8 cellular contexts compared by ENCODE assay signal in genomic region chr17:61139219-61139618, GRCh38.
DNase-seq lines count a peak whose midpoint lies in the region; ATAC-seq lines count a peak whose summit lies in the region.

No MANE protein-coding gene starts in this region.

- no peak overlapping the region for H2BK5ac ChIP-seq in neuronal stem cell (ENCODE audit: low read length)

- H2AFZ ChIP-seq in neuronal stem cell (ENCODE audit: low read length) = no peak overlapping the region

- no peak overlapping the region for H3K9ac ChIP-seq in neuronal stem cell (ENCODE audit: low read depth, low read length, poor library complexity)

- H4K8ac ChIP-seq in neuronal stem cell (ENCODE audit: low read depth, low read length) = no peak overlapping the region

- H2BK120ac ChIP-seq in neuronal stem cell (ENCODE audit: low read depth, low read length) = no peak overlapping the region

- WGBS in neuronal stem cell (ENCODE audit: extremely low coverage in 2 of 2, insufficient read length in 2 of 2, insufficient replicate concordance in 1 of 2), 2 donors = no CpG with 5 or more reads among the region's 4 CpGs

- H3K36me3 ChIP-seq in CD4-positive, CD25-positive, alpha-beta regulatory T cell (ENCODE audit: control insufficient read depth, insufficient read depth, low read length) = no peaks in the 10 kb centered on the region
- no peaks in the 10 kb centered on the region for H3K36me3 ChIP-seq in neuronal stem cell (replicated peaks in 1 of 2; ENCODE audit: control insufficient read depth in 2 of 2, insufficient read depth in 2 of 2, low read length in 2 of 2)

- no peak overlapping the region for H3K14ac ChIP-seq in neuronal stem cell (ENCODE audit: low read length)

- H3K27ac Mint-ChIP-seq in CD4-positive, CD25-positive, alpha-beta regulatory T cell = peak overlapping the region; percentile 54 to 84 (median 80)
- peak overlapping the region; percentile 0 to 82 (median 2) for H3K27ac Mint-ChIP-seq in IgD-negative memory B cell

- peaks cover 15% of the 10 kb centered on the region for H3K4me1 ChIP-seq in CD4-positive, CD25-positive, alpha-beta regulatory T cell (ENCODE audit: control insufficient read depth, insufficient read depth, low read length, poor library complexity, severe bottlenecking)
- H3K4me1 ChIP-seq in neuronal stem cell (ENCODE audit: control insufficient read depth in 2 of 2, insufficient read depth in 1 of 2, low read depth in 1 of 2, low read length in 2 of 2) = no peaks in the 10 kb centered on the region

- peak overlapping the region; percentile 56 for H3K4me3 ChIP-seq in CD4-positive, CD25-positive, alpha-beta regulatory T cell (ENCODE audit: low read depth, low read length)
- H3K4me3 ChIP-seq in neuronal stem cell (ENCODE audit: low read length in 2 of 2) = no peak overlapping the region

- peaks cover 0 to 2% (median 0%) of the 10 kb centered on the region in 7 donors for H3K9me3 Mint-ChIP-seq in CD4-positive, CD25-positive, alpha-beta regulatory T cell
- H3K9me3 Mint-ChIP-seq in IgD-negative memory B cell = no peaks in the 10 kb centered on the region

- H2AK5ac ChIP-seq in neuronal stem cell (ENCODE audit: low read depth, low read length) = no peak overlapping the region

- H3K36me3 Mint-ChIP-seq in CD4-positive, CD25-positive, alpha-beta regulatory T cell = peaks cover 4% of the 10 kb centered on the region
- peaks cover 6% of the 10 kb centered on the region for H3K36me3 Mint-ChIP-seq in IgD-negative memory B cell

- H3K4ac ChIP-seq in neuronal stem cell (ENCODE audit: low read length) = no peak overlapping the region

- ATAC-seq in CD4-positive, CD25-positive, alpha-beta regulatory T cell (ENCODE audit: low read depth in 2 of 2) = peak; percentile 97 to 99
- peak; percentile 94 for ATAC-seq in GM21447 (IDR thresholded peaks at IDR 0.05; ENCODE audit: unreplicated experiment)

- DNase-seq in CD4-positive, CD25-positive, alpha-beta regulatory T cell = peak; percentile 4 to 87 (median 75)
- DNase-seq in activated CD4-positive, alpha-beta T cell treated with anti-CD3 and anti-CD28 coated beads for 48 hours = peak; percentile 44
- DNase-seq in fibroblast of gingiva (ENCODE audit: low read depth) (peak; percentile 62), neuronal stem cell (ENCODE audit: low spot score) (no peak), putamen (ENCODE audit: low spot score) (no peak)
- DNase-seq in stimulated activated CD8-positive, alpha-beta memory T cell treated with anti-CD3 and anti-CD28 coated beads, Interleukin-12 subunit alpha, Interleukin-12 subunit beta, amount 100 ng/mL, for 4 hours (ENCODE audit: low read depth) = peak; percentile 3

- H2BK12ac ChIP-seq in neuronal stem cell (ENCODE audit: low read length) = no peak overlapping the region

- H3K4me2 ChIP-seq in neuronal stem cell (ENCODE audit: insufficient read depth, low read length, poor library complexity, severe bottlenecking) = no peak overlapping the region

- H3K4me3 Mint-ChIP-seq in CD4-positive, CD25-positive, alpha-beta regulatory T cell = peak overlapping the region; percentile 7 to 79 (median 72)
- H3K4me3 Mint-ChIP-seq in IgD-negative memory B cell = peak overlapping the region in 3 of 4 donors; percentile 9 to 61 (median 60)

- no peaks in the 10 kb centered on the region for H3K27me3 ChIP-seq in CD4-positive, CD25-positive, alpha-beta regulatory T cell (ENCODE audit: control insufficient read depth, insufficient read depth, low read length)
- no peaks in the 10 kb centered on the region for H3K27me3 ChIP-seq in neuronal stem cell (ENCODE audit: control insufficient read depth in 3 of 3, insufficient read depth in 3 of 3, low read depth in 1 of 3, low read length in 3 of 3)

- H3K4me1 Mint-ChIP-seq in CD4-positive, CD25-positive, alpha-beta regulatory T cell = peaks cover 15 to 54% (median 38%) of the 10 kb centered on the region in 4 donors
- H3K4me1 Mint-ChIP-seq in IgD-negative memory B cell = peaks cover 13 to 18% (median 14%) of the 10 kb centered on the region in 3 donors

- H3K18ac ChIP-seq in neuronal stem cell (ENCODE audit: low read length) = no peak overlapping the region

- no peak overlapping the region for H3K23ac ChIP-seq in neuronal stem cell (ENCODE audit: low read depth, low read length, poor library complexity)

- peak overlapping the region; percentile 63 for H3K27ac ChIP-seq in CD4-positive, CD25-positive, alpha-beta regulatory T cell (ENCODE audit: insufficient read depth, low read length, poor library complexity, severe bottlenecking)
- H3K27ac ChIP-seq in neuronal stem cell (replicated peaks; ENCODE audit: low read length) = no peak overlapping the region

- H3K9me3 ChIP-seq in CD4-positive, CD25-positive, alpha-beta regulatory T cell (ENCODE audit: control insufficient read depth in 2 of 2, low read length in 2 of 2) = no peaks in the 10 kb centered on the region
- H3K9me3 ChIP-seq in neuronal stem cell (replicated peaks in 1 of 2; ENCODE audit: control insufficient read depth in 2 of 2, insufficient read depth in 1 of 2, low read depth in 1 of 2, low read length in 2 of 2) = no peaks in the 10 kb centered on the region

- H4K91ac ChIP-seq in neuronal stem cell (ENCODE audit: low read depth, low read length, poor library complexity) = no peak overlapping the region

- H3K27me3 Mint-ChIP-seq in CD4-positive, CD25-positive, alpha-beta regulatory T cell = no peaks in the 10 kb centered on the region
- no peaks in the 10 kb centered on the region for H3K27me3 Mint-ChIP-seq in IgD-negative memory B cell

- H3K79me1 ChIP-seq in neuronal stem cell (ENCODE audit: low read depth, low read length) = no peaks in the 10 kb centered on the region

- no peak overlapping the region for H2BK15ac ChIP-seq in neuronal stem cell (ENCODE audit: low read length)

Comparison
In these comparisons a context has a peak if more than half of its experiments do, and no peak if none do; other contexts are left out.
1. DNase-seq: peak in CD4-positive, CD25-positive, alpha-beta regulatory T cell (3 of 3), activated CD4-positive, alpha-beta T cell treated with anti-CD3 and anti-CD28 coated beads for 48 hours (single experiment), fibroblast of gingiva (single experiment) and stimulated activated CD8-positive, alpha-beta memory T cell treated with anti-CD3 and anti-CD28 coated beads, Interleukin-12 subunit alpha, Interleukin-12 subunit beta, amount 100 ng/mL, for 4 hours (single experiment); none in neuronal stem cell (single experiment) and putamen (single experiment).